ENCODE assay signal across 8 cellular contexts in the genomic region with DNA sequence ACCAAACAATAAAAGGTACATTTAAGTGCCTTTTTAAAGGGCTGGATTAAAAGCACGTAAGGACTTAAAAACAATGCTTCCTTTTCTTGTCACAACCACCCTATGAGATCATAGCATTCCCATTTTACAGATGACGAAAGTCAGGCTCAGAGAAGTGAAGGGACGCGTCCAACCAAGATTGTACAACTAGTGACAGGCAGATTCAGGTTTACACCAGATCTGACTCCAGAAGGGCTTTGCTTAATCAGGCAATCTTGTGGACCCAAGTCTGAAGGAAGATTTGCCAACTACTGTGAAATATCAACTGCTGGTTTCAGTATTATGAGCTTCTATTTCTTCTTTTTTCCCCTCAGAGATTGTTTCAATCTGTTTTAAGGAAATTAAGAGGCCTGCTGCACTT. TPM values are rescaled to one million over a fixed set of nuclear protein-coding genes. Genes with fewer than 3 reads are reported as not detected.
DNase-seq lines count a peak whose midpoint lies in the region; ATAC-seq, FAIRE-seq and TF ChIP-seq lines count a peak whose summit lies in the region.

No MANE protein-coding gene starts in this region.

- H3K9me3 ChIP-seq in T-helper 17 cell (ENCODE audit: control insufficient read depth, low read length, poor library complexity, severe bottlenecking) (no peaks in the 10 kb centered on the region), kidney (ENCODE audit: control insufficient read depth in 1 of 2, low read length in 2 of 2) (no peaks in the 10 kb centered on the region)

- H3K27me3 Mint-ChIP-seq in activated CD4-positive, alpha-beta T cell treated with anti-CD3 and anti-CD28 coated beads for 36 hours, result no peaks in the 10 kb centered on the region
- no peaks in the 10 kb centered on the region for H3K27me3 Mint-ChIP-seq in T-helper 17 cell

- H3K4me3 Mint-ChIP-seq in activated CD4-positive, alpha-beta T cell treated with anti-CD3 and anti-CD28 coated beads for 36 hours, result peak overlapping the region; percentile 87
- H3K4me3 Mint-ChIP-seq in T-helper 17 cell, result peak overlapping the region; percentile 98

- POLR2A ChIA-PET in activated CD4-positive, alpha-beta T cell treated with anti-CD3 and anti-CD28 coated beads for 36 hours (lab: Charles Lee), result interaction anchor here (0.6 to 0.7 kb wide), 2 partner anchors 40 to 119 kb away, joined by 3 to 4 read pairs; no protein-coding TSS in a partner anchor

- H3K36me3 ChIP-seq in kidney (ENCODE audit: control insufficient read depth in 1 of 2, insufficient read depth in 2 of 2, low read length in 2 of 2), result no peaks in the 10 kb centered on the region

- no peaks in the 10 kb centered on the region for H3K9me3 Mint-ChIP-seq in activated CD4-positive, alpha-beta T cell treated with anti-CD3 and anti-CD28 coated beads for 36 hours (ENCODE audit: low read depth)

- ATAC-seq in activated CD4-positive, alpha-beta T cell treated with anti-CD3 and anti-CD28 coated beads for 36 hours, result no peak
- no peak for ATAC-seq in T-helper 17 cell
- ATAC-seq in GM18517 (IDR thresholded peaks at IDR 0.05; ENCODE audit: unreplicated experiment), result no peak
- ATAC-seq in GM18519 (IDR thresholded peaks at IDR 0.05; ENCODE audit: low FRiP score, unreplicated experiment), result no peak

- peak overlapping the region; percentile 79 to 87 for H3K4me3 ChIP-seq in kidney (ENCODE audit: low read length in 2 of 2)

- H3K4me1 ChIP-seq in kidney (ENCODE audit: control insufficient read depth in 1 of 2, insufficient read depth in 1 of 2, low read depth in 1 of 2, low read length in 2 of 2), result peaks cover 2 to 6% of the 10 kb centered on the region in 2 donors

- CTCF ChIA-PET in activated CD4-positive, alpha-beta T cell treated with anti-CD3 and anti-CD28 coated beads for 36 hours (lab: Charles Lee), result interaction anchor here (1.4 to 2.4 kb wide), 2 partner anchors 18 to 40 kb away, joined by 3 to 17 read pairs; no protein-coding TSS in a partner anchor

- intact Hi-C loops in activated CD4-positive, alpha-beta T cell treated with anti-CD3 and anti-CD28 coated beads for 36 hours (cut with DNase I, micrococcal nuclease), result loop anchor here (2.0 to 5.0 kb wide), 3 partner anchors 40 to 522 kb away; partner anchors contain the start of genes ENPP5 (in 2 of the 2), CYP39A1 (in 1 of the 2) and SLC25A27 (in 1 of the 2)
- intact Hi-C loops in kidney (cut with DNase I), result no loop called here

- peaks cover 2% of the 10 kb centered on the region for H3K36me3 Mint-ChIP-seq in activated CD4-positive, alpha-beta T cell treated with anti-CD3 and anti-CD28 coated beads for 36 hours (ENCODE audit: low read depth)
- no peaks in the 10 kb centered on the region for H3K36me3 Mint-ChIP-seq in T-helper 17 cell (ENCODE audit: low read depth)

- peak overlapping the region in 1 of 2 donors; percentile 90 for H3K9ac ChIP-seq in kidney (ENCODE audit: low read length in 2 of 2)

- TF ChIP-seq CTCF in kidney (IDR thresholded peaks at IDR 0.05; ENCODE audit: borderline replicate concordance, extremely low read depth, insufficient read depth), result no peak

- DNase-seq in activated CD4-positive, alpha-beta T cell treated with anti-CD3 and anti-CD28 coated beads for 36 hours, result no peak
- DNase-seq in activated CD4-positive, alpha-beta T cell treated with anti-CD3 and anti-CD28 coated beads, Interleukin-2, amount 50 U/mL, for 48 hours, result no peak
- no peak for DNase-seq in T-helper 17 cell
- DNase-seq in kidney, result no peak
- DNase-seq in substantia nigra (lab: John Stamatoyannopoulos, UW), result no peak
- DNase-seq in H54 (ENCODE audit: insufficient read length, low spot score), result no peak

- FAIRE-seq in kidney (lab: Jason Lieb, UNC), result no peak
- FAIRE-seq in H54 (lab: Jason Lieb, UNC), result no peak

- H3K27ac ChIP-seq in kidney (ENCODE audit: low read depth in 2 of 2, low read length in 2 of 2), result no peak overlapping the region
- peak overlapping the region; percentile 94 for H3K27ac ChIP-seq in substantia nigra (ENCODE audit: low read depth, low read length, poor library complexity, severe bottlenecking)

- peak overlapping the region; percentile 88 for H3K27ac Mint-ChIP-seq in activated CD4-positive, alpha-beta T cell treated with anti-CD3 and anti-CD28 coated beads for 36 hours
- peak overlapping the region; percentile 95 for H3K27ac Mint-ChIP-seq in T-helper 17 cell

- no peak for TF ChIP-seq POLR2A in H54 (IDR thresholded peaks at IDR 0.05; ENCODE audit: low read depth, low read length)

- H3K4me1 Mint-ChIP-seq in activated CD4-positive, alpha-beta T cell treated with anti-CD3 and anti-CD28 coated beads for 36 hours, result peaks cover 39% of the 10 kb centered on the region
- peaks cover 39% of the 10 kb centered on the region for H3K4me1 Mint-ChIP-seq in T-helper 17 cell

RNA-seq across cellular contexts. Expression of gene ENPP4, which starts 0.9 kb away (rescaled TPM):
- 1 to 10 TPM; 6.0 to 6.6 TPM for total RNA-seq in activated CD4-positive, alpha-beta T cell treated with anti-CD3 and anti-CD28 coated beads for 36 hours
- total RNA-seq in T-helper 17 cell (1 to 10 TPM; 2.9 to 4.6 TPM), kidney (28.8 TPM)
- 11.5 TPM for polyA plus RNA-seq in kidney (ENCODE audit: insufficient read depth, low read depth, low replicate concordance)

RNA-seq across cellular contexts. Expression of gene ENPP5, which starts 40.1 kb away (rescaled TPM):
- under 1 TPM; 0.16 to 0.23 TPM for total RNA-seq in activated CD4-positive, alpha-beta T cell treated with anti-CD3 and anti-CD28 coated beads for 36 hours
- total RNA-seq in T-helper 17 cell (under 1 TPM; 0.16 to 0.52 TPM), kidney (21.5 TPM)
- 22.9 TPM for polyA plus RNA-seq in kidney (ENCODE audit: insufficient read depth, low read depth, low replicate concordance)

Comparison
In these comparisons a context has a peak if more than half of its experiments do, and no peak if none do; other contexts are left out.
1. RNA of gene ENPP5, which starts 40.1 kb away (total RNA-seq): 21.5 TPM in kidney (single experiment); 0.16 to 0.52 TPM in T-helper 17 cell and 0.16 to 0.23 TPM in activated CD4-positive, alpha-beta T cell treated with anti-CD3 and anti-CD28 coated beads for 36 hours; every median in the first group is over 10 times any median in the second.